ENCODE assay signal across 16 cellular contexts in genomic region chr18:77014538-77014937, GRCh38.
DNase-seq lines count a peak whose midpoint lies in the region; ATAC-seq and TF ChIP-seq lines count a peak whose summit lies in the region.
"Had no signal": no experiment of that assay in that cellular context is flagged by ENCODE, and none has a peak within 500 bp of the region (broad histone marks: within the 10 kb centered on the region; RNA-seq: fewer than 3 reads in every experiment).

No MANE protein-coding gene starts in this region.

- 97% methylated on average over 5 of the region's 5 CpGs for WGBS in mammary epithelial cell (ENCODE audit: low coverage, missing lambda C conversion rate)
- 87 to 92% methylated on average over 5 of the region's 5 CpGs for WGBS in sigmoid colon, 2 donors
- WGBS in hepatocyte (ENCODE audit: low lambda C conversion rate, missing lambda C conversion rate), result 77% methylated on average over 5 of the region's 5 CpGs

- H3K9me3 ChIP-seq in breast epithelium (no peaks in the 10 kb centered on the region), mammary epithelial cell (replicated peaks; ENCODE audit: insufficient read depth, low read length) (no peaks in the 10 kb centered on the region), sigmoid colon (no peaks in the 10 kb centered on the region), uterus (no peaks in the 10 kb centered on the region), hepatocyte (ENCODE audit: low read depth) (no peaks in the 10 kb centered on the region)

- H2AFZ ChIP-seq in mammary epithelial cell (ENCODE audit: low read depth, low read length) (no peak overlapping the region), hepatocyte (no peak overlapping the region)
- H2AFZ ChIP-seq: GM23338 had no signal

- no peaks in the 10 kb centered on the region for H4K20me1 ChIP-seq in mammary epithelial cell (ENCODE audit: insufficient read depth, low read length)
- H4K20me1 ChIP-seq in hepatocyte (ENCODE audit: insufficient read depth, poor library complexity, severe bottlenecking), result no peaks in the 10 kb centered on the region

- H3K79me2 ChIP-seq in mammary epithelial cell (ENCODE audit: insufficient read depth, low read length) (peaks cover 9% of the 10 kb centered on the region), hepatocyte (no peaks in the 10 kb centered on the region)

- CTCF ChIA-PET in mammary epithelial cell (lab: Charles Lee; ENCODE audit: low non-redundant PET), result no interaction called here

- in situ Hi-C loops in mammary epithelial cell (cut with MboI; ENCODE audit: low sequenced_read_pairs in 2 of 2), result loop anchor here in 1 of 2 donors (25.0 kb wide), 1 partner anchor 198 kb away; no protein-coding TSS in a partner anchor

- H3K36me3 ChIP-seq in breast epithelium, result no peaks in the 10 kb centered on the region
- peaks cover 4% of the 10 kb centered on the region for H3K36me3 ChIP-seq in mammary epithelial cell (ENCODE audit: insufficient read depth, low read length)
- peaks cover 0 to 8% (median 0%) of the 10 kb centered on the region in 4 donors for H3K36me3 ChIP-seq in sigmoid colon
- H3K36me3 ChIP-seq in uterus, result no peaks in the 10 kb centered on the region
- no peaks in the 10 kb centered on the region for H3K36me3 ChIP-seq in hepatocyte (replicated peaks; ENCODE audit: insufficient read depth, low read depth)

- intact Hi-C loops in breast epithelium (cut with DNase I; ENCODE audit: low total_unique reads) (no loop called here), mammary epithelial cell (cut with micrococcal nuclease) (no loop called here), left cardiac atrium (cut with DNase I) (loop anchor here in 1 of 2 donors (10.0 kb wide), 1 partner anchor 120 kb away; the partner anchor contains the start of gene MBP), sigmoid colon (cut with DNase I) (no loop called here), uterus (cut with DNase I; ENCODE audit: low total_unique reads) (no loop called here), posterior cingulate gyrus (cut with DNase I) (no loop called here)

- peaks cover 0 to 5% of the 10 kb centered on the region in 2 donors for H3K4me1 ChIP-seq in breast epithelium
- peaks cover 21% of the 10 kb centered on the region for H3K4me1 ChIP-seq in mammary epithelial cell (ENCODE audit: insufficient read depth, low read length)
- peaks cover 0 to 13% (median 3%) of the 10 kb centered on the region in 4 donors for H3K4me1 ChIP-seq in sigmoid colon
- no peaks in the 10 kb centered on the region for H3K4me1 ChIP-seq in uterus
- H3K4me1 ChIP-seq in hepatocyte (ENCODE audit: insufficient read depth), result no peaks in the 10 kb centered on the region

- BruUV-seq in mammary epithelial cell (replicated peaks; lab: Mats Ljungman, UMichigan), result no TSS peak

- H3K4me3 ChIP-seq in breast epithelium (no peak overlapping the region), mammary epithelial cell (replicated peaks in 1 of 3; ENCODE audit: insufficient read depth in 1 of 3, low read depth in 2 of 3, low read length in 3 of 3) (no peak overlapping the region), sigmoid colon (no peak overlapping the region), uterus (no peak overlapping the region), hepatocyte (no peak overlapping the region)
- H3K4me3 ChIP-seq: GM23338 had no signal

- H3K27me3 ChIP-seq in breast epithelium (no peaks in the 10 kb centered on the region), mammary epithelial cell (ENCODE audit: insufficient read depth, low read length) (no peaks in the 10 kb centered on the region), sigmoid colon (no peaks in the 10 kb centered on the region), uterus (no peaks in the 10 kb centered on the region), hepatocyte (no peaks in the 10 kb centered on the region)

- H3K27ac ChIP-seq in breast epithelium, result peak overlapping the region; percentile 26 to 82
- no peak overlapping the region for H3K27ac ChIP-seq in mammary epithelial cell (ENCODE audit: insufficient read depth, low read depth, low read length)
- peak overlapping the region; percentile 33 to 61 (median 49) for H3K27ac ChIP-seq in sigmoid colon
- peak overlapping the region; percentile 71 to 72 for H3K27ac ChIP-seq in uterus
- no peak overlapping the region for H3K27ac ChIP-seq in hepatocyte

- ATAC-seq in left cardiac atrium, result peak; percentile 42 to 50
- ATAC-seq: GM23338, T-cell had no signal

- DNase-seq in breast epithelium (ENCODE audit: low spot score in 2 of 2) (no peak), mammary epithelial cell (no peak), left cardiac atrium (no peak), sigmoid colon (no peak), uterus (no peak), NCI-H510A treated with DMSO at 0.1 percent for 48 hours (lab: John Stamatoyannopoulos, UW) (no peak), hepatocyte (ENCODE audit: low spot score) (no peak), posterior cingulate gyrus (no peak)
- DNase-seq: 8988T; activated CD4-positive, alpha-beta T cell treated with anti-CD3 and anti-CD28 coated beads, Interleukin-2, amount 10 ng/mL, durations not matched to agents 7 days and 5 days; activated effector memory CD4-positive, alpha-beta T cell treated with anti-CD3 and anti-CD28 coated beads, Interleukin-2, amount 50 U/mL, for 16 hours; NCI-H1092 treated with DMSO at 0.1 percent for 48 hours; NCI-H2107; NCI-H526; T-cell had no signal

- dilution Hi-C loops in mammary epithelial cell (cut with HindIII; ENCODE audit: low sequenced_read_pairs), result no loop called here

- no peak overlapping the region for H3K9ac ChIP-seq in mammary epithelial cell (ENCODE audit: insufficient read depth, low read length)

- TF ChIP-seq POLR2A in breast epithelium (IDR thresholded peaks at IDR 0.05) (no peak), sigmoid colon (IDR thresholded peaks at IDR 0.05) (no peak), uterus (IDR thresholded peaks at IDR 0.05) (no peak)

- TF ChIP-seq CTCF in breast epithelium (IDR thresholded peaks at IDR 0.05) (no peak), mammary epithelial cell (conservative IDR thresholded peaks at IDR 0.05 in 1 of 2, IDR thresholded peaks at IDR 0.05 in 1 of 2; ENCODE audit: extremely low read depth in 1 of 2, insufficient read depth in 1 of 2, low read depth in 1 of 2, low read length in 2 of 2) (no peak), sigmoid colon (IDR thresholded peaks at IDR 0.05) (no peak), uterus (IDR thresholded peaks at IDR 0.05) (no peak), hepatocyte (IDR thresholded peaks at IDR 0.05; ENCODE audit: poor library complexity) (no peak)

- H3K4me2 ChIP-seq in mammary epithelial cell (ENCODE audit: insufficient read depth, low read depth, low read length), result no peak overlapping the region
- H3K4me2 ChIP-seq in hepatocyte, result no peak overlapping the region
- H3K4me2 ChIP-seq: GM23338 had no signal

- TF ChIP-seq EP300 in sigmoid colon (IDR thresholded peaks at IDR 0.05), result no peak

- H3K9me2 ChIP-seq in hepatocyte (replicated peaks; ENCODE audit: insufficient read depth), result no peaks in the 10 kb centered on the region

Comparison
In these comparisons a context has a peak if more than half of its experiments do, and no peak if none do; other contexts are left out.
1. H3K27ac ChIP-seq: peak in breast epithelium (2 of 2), sigmoid colon (4 of 4) and uterus (2 of 2); none in mammary epithelial cell (single experiment) and hepatocyte (single experiment).